Comparison of ENCODE assay signal across 23 cellular contexts in genomic region chr3:70747847-70748246, GRCh38.
DNase-seq lines count a peak whose midpoint lies in the region; ATAC-seq and TF ChIP-seq lines count a peak whose summit lies in the region.
"Had no signal": no experiment of that assay in that cellular context is flagged by ENCODE, and none has a peak within 500 bp of the region (broad histone marks: within the 10 kb centered on the region; RNA-seq: fewer than 3 reads in every experiment).

No MANE protein-coding gene starts in this region.

- no TSS peak for BruUV-seq in IMR-90 (replicated peaks; lab: Mats Ljungman, UMichigan)

- TF ChIP-seq CTCF in IMR-90 (conservative IDR thresholded peaks at IDR 0.05; ENCODE audit: low read depth, low read length) (no peak), chondrocyte (IDR thresholded peaks at IDR 0.05) (no peak), adrenal gland (IDR thresholded peaks at IDR 0.05) (no peak), MM.1S (IDR thresholded peaks at IDR 0.05; ENCODE audit: low read length) (no peak)

- H4K20me1 ChIP-seq in IMR-90 (ENCODE audit: insufficient read depth, low read length) (no peaks in the 10 kb centered on the region), MM.1S (ENCODE audit: insufficient read depth, low read length) (no peaks in the 10 kb centered on the region)
- H4K20me1 ChIP-seq: BLaER1 treated with 17β-estradiol and CSF1 and Interleukin-3, amounts not matched to agents 10 nM and 100 nM had no signal

- H3K79me1 ChIP-seq in IMR-90 (ENCODE audit: low read depth in 1 of 2, low read length in 2 of 2): no peaks in the 10 kb centered on the region

- intact Hi-C loops in activated CD4-positive, alpha-beta T cell treated with anti-CD3 and anti-CD28 coated beads, Interleukin-2, amount 10 ng/mL, durations not matched to agents 24 days and 14 days (cut with micrococcal nuclease): no loop called here
- intact Hi-C loops in IMR-90 (cut with micrococcal nuclease): no loop called here
- intact Hi-C loops in adrenal gland (cut with DNase I): no loop called here

- ATAC-seq in IMR-90 (ENCODE audit: low read depth): no peak
- ATAC-seq: A549; CD8-positive, alpha-beta T cell; GM12878 had no signal

- H2AFZ ChIP-seq in IMR-90 (replicated peaks; ENCODE audit: low read length, poor library complexity) (no peak overlapping the region), MM.1S (ENCODE audit: low read length) (no peak overlapping the region)

- no peaks in the 10 kb centered on the region for H3K4me1 Mint-ChIP-seq in activated CD4-positive, alpha-beta T cell treated with anti-CD3 and anti-CD28 coated beads, Interleukin-2, amount 10 ng/mL, durations not matched to agents 24 days and 14 days
- peaks cover 51% of the 10 kb centered on the region for H3K4me1 Mint-ChIP-seq in chondrocyte (ENCODE audit: low read depth)
- H3K4me1 Mint-ChIP-seq: B cell had no signal

- no peak overlapping the region for H2AK9ac ChIP-seq in IMR-90 (replicated peaks; ENCODE audit: low read depth, low read length, poor library complexity)

- no peak overlapping the region for H3K56ac ChIP-seq in IMR-90 (ENCODE audit: extremely low read depth, insufficient read depth, low read length)

- no peaks in the 10 kb centered on the region for H3K9me3 Mint-ChIP-seq in activated CD4-positive, alpha-beta T cell treated with anti-CD3 and anti-CD28 coated beads, Interleukin-2, amount 10 ng/mL, durations not matched to agents 24 days and 14 days
- no peaks in the 10 kb centered on the region for H3K9me3 Mint-ChIP-seq in chondrocyte (ENCODE audit: low read depth)
- H3K9me3 Mint-ChIP-seq: CD4-positive, alpha-beta T cell; CD8-positive, alpha-beta T cell had no signal

- H3K14ac ChIP-seq in IMR-90 (replicated peaks; ENCODE audit: low read depth, low read length): no peak overlapping the region

- no peak overlapping the region for H4K8ac ChIP-seq in IMR-90 (ENCODE audit: low read depth in 2 of 2, low read length in 2 of 2)

- no peaks in the 10 kb centered on the region for H3K36me3 Mint-ChIP-seq in activated CD4-positive, alpha-beta T cell treated with anti-CD3 and anti-CD28 coated beads, Interleukin-2, amount 10 ng/mL, durations not matched to agents 24 days and 14 days (ENCODE audit: low read depth)
- no peaks in the 10 kb centered on the region for H3K36me3 Mint-ChIP-seq in chondrocyte (ENCODE audit: low read depth)
- H3K36me3 Mint-ChIP-seq: CD8-positive, alpha-beta T cell had no signal

- no peak overlapping the region for H3K23ac ChIP-seq in IMR-90 (ENCODE audit: low read depth, low read length)

- no peaks in the 10 kb centered on the region for H3K9me3 ChIP-seq in IMR-90 (ENCODE audit: control insufficient read depth, insufficient read depth, low read length)
- H3K9me3 ChIP-seq in adrenal gland (replicated peaks in 1 of 3): no peaks in the 10 kb centered on the region
- no peaks in the 10 kb centered on the region for H3K9me3 ChIP-seq in MM.1S (replicated peaks; ENCODE audit: insufficient read depth, low read length)
- H3K9me3 ChIP-seq: A549, Caco-2 had no signal

- WGBS in IMR-90 (ENCODE audit: extremely low coverage in 2 of 2, insufficient read length in 1 of 2), 2 experiments: no CpG with 5 or more reads among the region's 4 CpGs
- 68 to 74% (median 69%) methylated on average over 4 of the region's 4 CpGs for WGBS in adrenal gland, 4 donors

- H3K36me3 ChIP-seq in IMR-90 (ENCODE audit: control insufficient read depth, insufficient read depth, low read length) (no peaks in the 10 kb centered on the region), adrenal gland (replicated peaks in 1 of 2) (no peaks in the 10 kb centered on the region), MM.1S (replicated peaks; ENCODE audit: insufficient read depth, low read length) (no peaks in the 10 kb centered on the region)
- H3K36me3 ChIP-seq: BLaER1 treated with 17β-estradiol and CSF1 and Interleukin-3, amounts not matched to agents 10 nM and 100 nM had no signal

- H3K9me2 ChIP-seq in MM.1S (replicated peaks; ENCODE audit: insufficient read depth, low read length): no peaks in the 10 kb centered on the region

- H3K4me3 ChIP-seq in IMR-90 (ENCODE audit: insufficient read depth, low read depth, low read length) (no peak overlapping the region), adrenal gland (no peak overlapping the region), MM.1S (ENCODE audit: low read length) (no peak overlapping the region)
- H3K4me3 ChIP-seq: A549; BLaER1 treated with 17β-estradiol and CSF1 and Interleukin-3, amounts not matched to agents 10 nM and 100 nM; GM12878 had no signal

- dilution Hi-C loops in IMR-90 (cut with HindIII; ENCODE audit: low sequenced_read_pairs, unreplicated experiment): no loop called here

- H3K4me2 ChIP-seq in IMR-90 (ENCODE audit: low read depth, low read length) (no peak overlapping the region), MM.1S (ENCODE audit: low read depth, low read length) (no peak overlapping the region)
- H3K4me2 ChIP-seq: A549; BLaER1 treated with 17β-estradiol and CSF1 and Interleukin-3, amounts not matched to agents 10 nM and 100 nM had no signal

- no peak overlapping the region for H2BK20ac ChIP-seq in IMR-90 (ENCODE audit: low read depth, low read length)

- H2BK120ac ChIP-seq in IMR-90 (ENCODE audit: low read depth, low read length): no peak overlapping the region

- TF ChIP-seq POLR2A in IMR-90 (IDR thresholded peaks at IDR 0.05; ENCODE audit: low read depth, low read length) (no peak), adrenal gland (IDR thresholded peaks at IDR 0.05) (no peak)

- no peak overlapping the region for H3K4ac ChIP-seq in IMR-90 (ENCODE audit: low read depth, low read length)

- no peak overlapping the region for H2BK15ac ChIP-seq in IMR-90 (ENCODE audit: low read depth, low read length)

- H3K9me1 ChIP-seq in IMR-90 (ENCODE audit: insufficient read depth, low read length): no peaks in the 10 kb centered on the region

- POLR2A ChIA-PET in IMR-90 (lab: Charles Lee; ENCODE audit: unreplicated experiment): no interaction called here

- no peaks in the 10 kb centered on the region for H3K79me2 ChIP-seq in MM.1S (ENCODE audit: low read length)

- H3K27me3 ChIP-seq in IMR-90 (ENCODE audit: control insufficient read depth, insufficient read depth, low read length) (no peaks in the 10 kb centered on the region), adrenal gland (no peaks in the 10 kb centered on the region), MM.1S (replicated peaks; ENCODE audit: insufficient read depth, low read length) (no peaks in the 10 kb centered on the region)
- H3K27me3 ChIP-seq: BLaER1 treated with 17β-estradiol and CSF1 and Interleukin-3, amounts not matched to agents 10 nM and 100 nM had no signal

- H2AK5ac ChIP-seq in IMR-90 (ENCODE audit: low read depth, low read length): no peak overlapping the region

- no peak overlapping the region for H3K9ac ChIP-seq in IMR-90 (ENCODE audit: low read depth, low read length)
- no peak overlapping the region for H3K9ac ChIP-seq in MM.1S (ENCODE audit: low read length)
- H3K9ac ChIP-seq: BLaER1 treated with 17β-estradiol and CSF1 and Interleukin-3, amounts not matched to agents 10 nM and 100 nM had no signal

- no peak for TF ChIP-seq RAD21 in IMR-90 (IDR thresholded peaks at IDR 0.05; ENCODE audit: low read length)

- no peak overlapping the region for H3K18ac ChIP-seq in IMR-90 (ENCODE audit: low read depth, low read length)

- no peak overlapping the region for H4K91ac ChIP-seq in IMR-90 (ENCODE audit: insufficient read depth, low read depth, low read length)

- CTCF ChIA-PET in IMR-90 (lab: Yijun Ruan, JAX): interaction anchor here (1.1 kb wide), 1 partner anchor 12 kb away, joined by 3 read pairs; no protein-coding TSS in a partner anchor

- in situ Hi-C loops in IMR-90 (cut with MboI; ENCODE audit: low sequenced_read_pairs): no loop called here

- H3K27me3 Mint-ChIP-seq in activated CD4-positive, alpha-beta T cell treated with anti-CD3 and anti-CD28 coated beads, Interleukin-2, amount 10 ng/mL, durations not matched to agents 24 days and 14 days: peaks cover 2% of the 10 kb centered on the region
- H3K27me3 Mint-ChIP-seq in chondrocyte (ENCODE audit: low read depth): no peaks in the 10 kb centered on the region

- no peak overlapping the region for H3K27ac Mint-ChIP-seq in activated CD4-positive, alpha-beta T cell treated with anti-CD3 and anti-CD28 coated beads, Interleukin-2, amount 10 ng/mL, durations not matched to agents 24 days and 14 days
- H3K27ac Mint-ChIP-seq in chondrocyte (ENCODE audit: unreplicated experiment): peak overlapping the region; percentile 33
- H3K27ac Mint-ChIP-seq: B cell; CD4-positive, alpha-beta T cell; CD8-positive, alpha-beta T cell had no signal

- H2BK5ac ChIP-seq in IMR-90 (ENCODE audit: low read depth, low read length, poor library complexity, severe bottlenecking): no peak overlapping the region

- no peak overlapping the region for H3K4me3 Mint-ChIP-seq in activated CD4-positive, alpha-beta T cell treated with anti-CD3 and anti-CD28 coated beads, Interleukin-2, amount 10 ng/mL, durations not matched to agents 24 days and 14 days
- H3K4me3 Mint-ChIP-seq in chondrocyte (ENCODE audit: unreplicated experiment): no peak overlapping the region
- H3K4me3 Mint-ChIP-seq: B cell; CD4-positive, alpha-beta T cell; CD8-positive, alpha-beta T cell had no signal

- H3K4me1 ChIP-seq in IMR-90 (ENCODE audit: control insufficient read depth, insufficient read depth, low read length): no peaks in the 10 kb centered on the region
- no peaks in the 10 kb centered on the region for H3K4me1 ChIP-seq in adrenal gland (replicated peaks in 1 of 2)
- H3K4me1 ChIP-seq in MM.1S (ENCODE audit: low read length): no peaks in the 10 kb centered on the region
- H3K4me1 ChIP-seq: A549; BLaER1 treated with 17β-estradiol and CSF1 and Interleukin-3, amounts not matched to agents 10 nM and 100 nM; Caco-2 had no signal

- no peak overlapping the region for H3K27ac ChIP-seq in IMR-90 (ENCODE audit: insufficient read depth, low read length)
- H3K27ac ChIP-seq in adrenal gland: no peak overlapping the region
- no peak overlapping the region for H3K27ac ChIP-seq in MM.1S (ENCODE audit: low read length)
- H3K27ac ChIP-seq: 22Rv1; A549; BLaER1 treated with 17β-estradiol and CSF1 and Interleukin-3, amounts not matched to agents 10 nM and 100 nM; C4-2B had no signal

- DNase-seq in activated CD4-positive, alpha-beta T cell treated with anti-CD3 and anti-CD28 coated beads, Interleukin-2, amount 10 ng/mL, durations not matched to agents 24 days and 14 days: peak; percentile 4
- DNase-seq in activated CD4-positive, alpha-beta T cell treated with anti-CD3 and anti-CD28 coated beads, Interleukin-2, amount 50 U/mL, for 48 hours: no peak
- DNase-seq in IMR-90 (no peak), chondrocyte (ENCODE audit: low spot score) (no peak), adrenal gland (no peak), MM.1S (no peak)
- DNase-seq: AML-193; Caco-2; CD4-positive, alpha-beta T cell; CD8-positive, alpha-beta T cell; DMS 273 treated with DMSO at 0.1 percent for 48 hours; DMS153; DMS53; DMS79; DND-41; EL; GDM1 had no signal

- H4K5ac ChIP-seq in IMR-90 (ENCODE audit: low read depth, low read length): no peak overlapping the region

- H3F3A ChIP-seq in MM.1S (ENCODE audit: insufficient read depth, low read length): no peaks in the 10 kb centered on the region

TF ChIP-seq in IMR-90, 13 proteins besides CTCF, POLR2A, EP300 and RAD21 (continues in another document):
- no peak for TF ChIP-seq MXI1 (IDR thresholded peaks at IDR 0.05; ENCODE audit: borderline replicate concordance, low read depth, low read length)
- no peak for TF ChIP-seq RFX5 (IDR thresholded peaks at IDR 0.05; ENCODE audit: low read depth, low read length)
- no peak for TF ChIP-seq FOS (IDR thresholded peaks at IDR 0.05; ENCODE audit: low read depth, low read length)
